29 cellular contexts compared by ENCODE assay signal in genomic region chr14:61387076-61387475, GRCh38.
DNase-seq lines count a peak whose midpoint lies in the region; ATAC-seq and TF ChIP-seq lines count a peak whose summit lies in the region.
"Had no signal": no experiment of that assay in that cellular context is flagged by ENCODE, and none has a peak within 500 bp of the region (broad histone marks: within the 10 kb centered on the region; RNA-seq: fewer than 3 reads in every experiment).

No MANE protein-coding gene starts in this region.

- H3K36me3 Mint-ChIP-seq in HFFc6 (ENCODE audit: low read depth) = no peaks in the 10 kb centered on the region
- H3K36me3 Mint-ChIP-seq: stimulated activated memory B cell treated with anti-CD40 and anti-IgM and Interleukin-4, amounts not matched to agents 10 μg/mL and 1 μg/mL and 100 μg/mL, for 72 hours; type B pancreatic cell had no signal

- H3K4me3 Mint-ChIP-seq in HFFc6 = no peak overlapping the region
- H3K4me3 Mint-ChIP-seq: activated CD4-positive, alpha-beta T cell treated with anti-CD3 and anti-CD28 coated beads, Interleukin-2, amount 10 ng/mL, durations not matched to agents 24 days and 14 days; activated naive CD8-positive, alpha-beta T cell treated with anti-CD3 and anti-CD28 coated beads, Interleukin-2, amount 10 ng/mL, durations not matched to agents 7 days and 5 days; activated T-cell treated with anti-CD3 and anti-CD28 coated beads, Interleukin-2, amount 50 U/mL, for 4 hours; effector memory CD8-positive, alpha-beta T cell; stimulated activated memory B cell treated with anti-CD40 and anti-IgM and Interleukin-4, amounts not matched to agents 10 μg/mL and 1 μg/mL and 100 μg/mL, for 72 hours; type B pancreatic cell had no signal

- H3K4me2 ChIP-seq in PC-9 = peak overlapping the region; percentile 75

- H3K27me3 ChIP-seq in right atrium auricular region (no peaks in the 10 kb centered on the region), PC-9 (ENCODE audit: insufficient read depth, low read depth) (no peaks in the 10 kb centered on the region), right cardiac atrium (ENCODE audit: control insufficient read depth, insufficient read depth) (no peaks in the 10 kb centered on the region), suprapubic skin (no peaks in the 10 kb centered on the region)
- H3K27me3 ChIP-seq: heart right ventricle had no signal

- intact Hi-C loops in Right ventricle myocardium superior (cut with DNase I) = loop anchor here (10.0 kb wide), 1 partner anchor 48 kb away; no protein-coding TSS in a partner anchor
- intact Hi-C loops in PC-9 (cut with micrococcal nuclease; ENCODE audit: unreplicated experiment) = loop anchor here (5.0 kb wide), 1 partner anchor 450 kb away; no protein-coding TSS in a partner anchor
- intact Hi-C loops in right cardiac atrium (cut with DNase I) = no loop called here

- TF ChIP-seq POLR2A in suprapubic skin (IDR thresholded peaks at IDR 0.05) = no peak

- no peak overlapping the region for H2AFZ ChIP-seq in PC-9

- peaks cover 6% of the 10 kb centered on the region; the same call in 1 of the 2 replicates for H3K27me3 Mint-ChIP-seq in HFFc6 (ENCODE audit: insufficient read depth)
- H3K27me3 Mint-ChIP-seq: activated CD4-positive, alpha-beta T cell treated with anti-CD3 and anti-CD28 coated beads, Interleukin-2, amount 10 ng/mL, durations not matched to agents 24 days and 14 days; activated naive CD8-positive, alpha-beta T cell treated with anti-CD3 and anti-CD28 coated beads, Interleukin-2, amount 10 ng/mL, durations not matched to agents 7 days and 5 days; effector memory CD8-positive, alpha-beta T cell; naive thymus-derived CD8-positive, alpha-beta T cell; stimulated activated memory B cell treated with anti-CD40 and anti-IgM and Interleukin-4, amounts not matched to agents 10 μg/mL and 1 μg/mL and 100 μg/mL, for 72 hours; type B pancreatic cell had no signal

- H3K36me3 ChIP-seq in right atrium auricular region (no peaks in the 10 kb centered on the region), PC-9 (ENCODE audit: low read depth) (peaks cover 8% of the 10 kb centered on the region; the same call in 1 of the 2 replicates), suprapubic skin (no peaks in the 10 kb centered on the region)
- H3K36me3 ChIP-seq: heart right ventricle, lower lobe of right lung, prostate gland had no signal

- H3F3A ChIP-seq in PC-9 (ENCODE audit: insufficient read depth, low read depth) = peaks cover 49% of the 10 kb centered on the region

- no peaks in the 10 kb centered on the region for H3K9me2 ChIP-seq in PC-9 (ENCODE audit: insufficient read depth)

- TF ChIP-seq CTCF in right atrium auricular region (IDR thresholded peaks at IDR 0.05) = no peak
- TF ChIP-seq CTCF in PC-9 (conservative IDR thresholded peaks at IDR 0.05) = no peak
- no peak for TF ChIP-seq CTCF in suprapubic skin (IDR thresholded peaks at IDR 0.05)
- TF ChIP-seq CTCF in HFFc6 (IDR thresholded peaks at IDR 0.05) = no peak

- H3K4me3 ChIP-seq in right atrium auricular region (no peak overlapping the region), PC-9 (no peak overlapping the region; the same call in 1 of the 2 replicates), right cardiac atrium (ENCODE audit: low read length) (no peak overlapping the region), suprapubic skin (no peak overlapping the region)
- H3K4me3 ChIP-seq: heart right ventricle, lower lobe of right lung, prostate gland had no signal

- BruUV-seq in PC-9 (replicated peaks; lab: Mats Ljungman, UMichigan) = no TSS peak

- H3K4me1 ChIP-seq in right atrium auricular region (peaks cover 0 to 48% of the 10 kb centered on the region in 2 donors), PC-9 (replicated peaks; ENCODE audit: insufficient read depth) (peaks cover 81% of the 10 kb centered on the region), right cardiac atrium (ENCODE audit: control insufficient read depth, insufficient read depth, low read length) (peaks cover 12% of the 10 kb centered on the region), suprapubic skin (peaks cover 23% of the 10 kb centered on the region)

- ATAC-seq in Right ventricle myocardium superior (ENCODE audit: poor library complexity) (peak; percentile 45), right cardiac atrium (peak in 1 of 2 donors; percentile 27), HG03175 (IDR thresholded peaks at IDR 0.05; ENCODE audit: unreplicated experiment) (no peak)
- ATAC-seq: activated T-cell treated with anti-CD3 and anti-CD28 coated beads, Interleukin-2, amount 50 U/mL, for 4 hours; effector memory CD8-positive, alpha-beta T cell; HCT116; lower lobe of right lung; naive thymus-derived CD8-positive, alpha-beta T cell; stimulated activated memory B cell treated with anti-CD40 and anti-IgM and Interleukin-4, amounts not matched to agents 10 μg/mL and 1 μg/mL and 100 μg/mL, for 72 hours had no signal

- DNase-seq in Right ventricle myocardium superior (no peak), right atrium auricular region (ENCODE audit: low spot score) (no peak), PC-9 (peak in 1 of 2 experiments; percentile 47), right cardiac atrium (no peak), HuH-7.5 (ENCODE audit: low spot score) (no peak), suprapubic skin (ENCODE audit: low spot score in 2 of 2) (no peak), HFFc6 (no peak)
- DNase-seq: activated CD4-positive, alpha-beta T cell treated with anti-CD3 and anti-CD28 coated beads, Interleukin-2, amount 10 ng/mL, durations not matched to agents 24 days and 14 days; activated gamma-delta T cell treated with Interleukin-2 at 50 U/mL for 16 hours; activated naive CD8-positive, alpha-beta T cell treated with anti-CD3 and anti-CD28 coated beads, Interleukin-2, amount 10 ng/mL, durations not matched to agents 7 days and 5 days; activated T-cell treated with anti-CD3 and anti-CD28 coated beads, Interleukin-2, amount 50 U/mL, for 4 hours; caudate nucleus; cortex of kidney; DMS153; effector memory CD8-positive, alpha-beta T cell; erythroblast; heart right ventricle; IMR-90; lower lobe of right lung; midbrain; naive thymus-derived CD8-positive, alpha-beta T cell; NCI-H446 treated with DMSO at 0.1 percent for 48 hours; NCI-H82; stimulated activated CD4-positive, alpha-beta T cell treated with anti-CD3 and anti-CD28 coated beads, Interleukin-15, amount 100 ng/mL, for 24 hours had no signal

- CTCF ChIA-PET in PC-9 (lab: Charles Lee) = interaction anchor here (1.1 kb wide), 1 partner anchor 19 kb away, joined by 4 read pairs; no protein-coding TSS in a partner anchor

- peaks cover 82% of the 10 kb centered on the region for H3K79me2 ChIP-seq in PC-9 (ENCODE audit: low read depth)

- no peak for TF ChIP-seq EP300 in suprapubic skin (IDR thresholded peaks at IDR 0.05)

- POLR2A ChIA-PET in PC-9 (lab: Charles Lee; ENCODE audit: unreplicated experiment) = no interaction called here

- no peaks in the 10 kb centered on the region for H3K9me3 Mint-ChIP-seq in HFFc6
- H3K9me3 Mint-ChIP-seq: activated CD4-positive, alpha-beta T cell treated with anti-CD3 and anti-CD28 coated beads, Interleukin-2, amount 10 ng/mL, durations not matched to agents 24 days and 14 days; activated naive CD8-positive, alpha-beta T cell treated with anti-CD3 and anti-CD28 coated beads, Interleukin-2, amount 10 ng/mL, durations not matched to agents 7 days and 5 days; activated T-cell treated with anti-CD3 and anti-CD28 coated beads, Interleukin-2, amount 50 U/mL, for 4 hours; effector memory CD8-positive, alpha-beta T cell; naive thymus-derived CD8-positive, alpha-beta T cell; stimulated activated memory B cell treated with anti-CD40 and anti-IgM and Interleukin-4, amounts not matched to agents 10 μg/mL and 1 μg/mL and 100 μg/mL, for 72 hours; type B pancreatic cell had no signal

- H3K27ac Mint-ChIP-seq in HFFc6 = no peak overlapping the region
- H3K27ac Mint-ChIP-seq: activated CD4-positive, alpha-beta T cell treated with anti-CD3 and anti-CD28 coated beads, Interleukin-2, amount 10 ng/mL, durations not matched to agents 24 days and 14 days; activated naive CD8-positive, alpha-beta T cell treated with anti-CD3 and anti-CD28 coated beads, Interleukin-2, amount 10 ng/mL, durations not matched to agents 7 days and 5 days; effector memory CD8-positive, alpha-beta T cell; naive thymus-derived CD8-positive, alpha-beta T cell; stimulated activated memory B cell treated with anti-CD40 and anti-IgM and Interleukin-4, amounts not matched to agents 10 μg/mL and 1 μg/mL and 100 μg/mL, for 72 hours; type B pancreatic cell had no signal

- H4K20me1 ChIP-seq in PC-9 (ENCODE audit: insufficient read depth) = no peaks in the 10 kb centered on the region

- H3K9me3 ChIP-seq in right atrium auricular region (no peaks in the 10 kb centered on the region), PC-9 (ENCODE audit: insufficient read depth, low read depth) (no peaks in the 10 kb centered on the region), right cardiac atrium (ENCODE audit: control insufficient read depth, low read length) (no peaks in the 10 kb centered on the region), suprapubic skin (no peaks in the 10 kb centered on the region)
- H3K9me3 ChIP-seq: heart right ventricle, lower lobe of right lung, prostate gland had no signal

- 79% methylated on average over 4 of the region's 4 CpGs for WGBS in right cardiac atrium
- 92% methylated on average over 4 of the region's 4 CpGs for WGBS in suprapubic skin

- H3K4me1 Mint-ChIP-seq in HFFc6 (ENCODE audit: low read depth) = peaks cover 9% of the 10 kb centered on the region

- peak overlapping the region in 1 of 2 donors; percentile 72 for H3K27ac ChIP-seq in right atrium auricular region
- H3K27ac ChIP-seq in PC-9 = peak overlapping the region; percentile 97
- peak overlapping the region; percentile 22 for H3K27ac ChIP-seq in right cardiac atrium (ENCODE audit: low read length)
- H3K27ac ChIP-seq in suprapubic skin = no peak overlapping the region
- H3K27ac ChIP-seq: lower lobe of right lung, prostate gland had no signal

Comparison
In these comparisons a context has a peak if more than half of its experiments do, and no peak if none do; other contexts are left out.
1. intact Hi-C loops: an anchor here in Right ventricle myocardium superior (10.0 kb wide) and PC-9 (5.0 kb wide); none called in right cardiac atrium.